8 cellular contexts compared by ENCODE assay signal in genomic region chr12:55996201-55996714, GRCh38. TPM values are rescaled to one million over a fixed set of nuclear protein-coding genes. Genes with fewer than 3 reads are reported as not detected.
DNase-seq lines count a peak whose midpoint lies in the region; ATAC-seq and TF ChIP-seq lines count a peak whose summit lies in the region.

No MANE protein-coding gene starts in this region.

- no peaks in the 10 kb centered on the region for H3K4me1 ChIP-seq in ACC112 (ENCODE audit: control insufficient read depth, insufficient read depth, low read length, unreplicated experiment)
- no peaks in the 10 kb centered on the region for H3K4me1 ChIP-seq in GM23248 (ENCODE audit: insufficient read depth)
- H3K4me1 ChIP-seq in lower lobe of right lung, result peaks cover 15% of the 10 kb centered on the region

- H3K36me3 ChIP-seq in ACC112 (ENCODE audit: insufficient read depth, low read length) (peaks cover 6% of the 10 kb centered on the region; the same call in 1 of the 2 replicates), GM23248 (ENCODE audit: low read depth) (peaks cover 7% of the 10 kb centered on the region; the same call in 1 of the 2 replicates), lower lobe of right lung (peaks cover 36% of the 10 kb centered on the region)

- H3F3A ChIP-seq in GM23248 (ENCODE audit: insufficient read depth), result peaks cover 32% of the 10 kb centered on the region

- H4K20me1 ChIP-seq in GM23248 (ENCODE audit: insufficient read depth), result no peaks in the 10 kb centered on the region

- WGBS in GM23248 (ENCODE audit: low coverage in 1 of 2, low lambda C conversion rate in 2 of 2, missing lambda C conversion rate in 2 of 2), 2 experiments, result 29% methylated on average over 14 of the region's 14 CpGs

- no peaks in the 10 kb centered on the region for H3K9me2 ChIP-seq in GM23248 (ENCODE audit: insufficient read depth)

- no peaks in the 10 kb centered on the region for H3K27me3 ChIP-seq in ACC112 (ENCODE audit: insufficient read depth, low read length)
- H3K27me3 ChIP-seq in GM23248 (replicated peaks; ENCODE audit: insufficient read depth), result no peaks in the 10 kb centered on the region
- no peaks in the 10 kb centered on the region for H3K27me3 ChIP-seq in lower lobe of right lung (ENCODE audit: low read depth)

- H3K27ac ChIP-seq in ACC112 (ENCODE audit: low read depth, low read length) (peak overlapping the region; percentile 7; the same call in 1 of the 2 replicates), GM23248 (peak overlapping the region; percentile 58), lower lobe of right lung (peak overlapping the region; percentile 77)

- no peaks in the 10 kb centered on the region for H3K9me3 ChIP-seq in GM23248 (ENCODE audit: low read depth)
- no peaks in the 10 kb centered on the region for H3K9me3 ChIP-seq in lower lobe of right lung

- H3K79me2 ChIP-seq in ACC112 (ENCODE audit: control insufficient read depth, insufficient read depth, low read length, unreplicated experiment) (no peaks in the 10 kb centered on the region), GM23248 (ENCODE audit: insufficient read depth) (peaks cover 4% of the 10 kb centered on the region; the same call in 1 of the 2 replicates)

- peak overlapping the region; percentile 98 for H3K4me2 ChIP-seq in GM23248 (ENCODE audit: unreplicated experiment)

- in situ Hi-C loops in GM23248 (cut with MboI), result no loop called here

- peak; percentile 77 to 81 for ATAC-seq in lower lobe of right lung
- no peak for ATAC-seq in GM21390 (IDR thresholded peaks at IDR 0.05; ENCODE audit: unreplicated experiment)

- peak overlapping the region; percentile 66 for H2AFZ ChIP-seq in ACC112 (ENCODE audit: low read length, unreplicated experiment)
- peak overlapping the region; percentile 95 for H2AFZ ChIP-seq in GM23248

- peak; percentile 82 for TF ChIP-seq CTCF in lower lobe of right lung (IDR thresholded peaks at IDR 0.05)

- H3K9ac ChIP-seq in GM23248, result peak overlapping the region; percentile 83

- DNase-seq in GM23248 (peak; percentile 70), NCI-H526 (lab: John Stamatoyannopoulos, UW) (peak; percentile 22 to 71), ecto neural progenitor cell (ENCODE audit: low spot score) (peak; percentile 58), lower lobe of right lung (no peak)
- DNase-seq in activated CD4-positive, alpha-beta T cell treated with anti-CD3 and anti-CD28 coated beads, Interleukin-2, amount 50 U/mL, for 4 hours, result peak; percentile 50 to 56
- DNase-seq in stimulated activated CD8-positive, alpha-beta memory T cell treated with anti-CD3 and anti-CD28 coated beads, Interleukin-15, amount 100 ng/mL, for 1 hour (ENCODE audit: low read depth), result peak; percentile 45

- H3K4me3 ChIP-seq in ACC112 (ENCODE audit: low read depth, low read length), result peak overlapping the region; percentile 79
- H3K4me3 ChIP-seq in GM23248, result peak overlapping the region; percentile 93
- H3K4me3 ChIP-seq in lower lobe of right lung, result peak overlapping the region; percentile 79

- intact Hi-C loops in lower lobe of right lung (cut with DNase I), result no loop called here

RNA-seq across cellular contexts. Expression of gene SUOX, which starts 0.8 kb away (rescaled TPM):
- total RNA-seq in GM23248 (2014; rRNA removed; shearing (Covaris generic)), result 10.2 and 19.1 TPM in 2 replicates
- 9.5 and 10.0 TPM in 2 replicates for polyA plus RNA-seq in GM23248 (2016; fragmentation: Nextera tagmentation; extraction: Ambion mirVana)
- 23.3 TPM for total RNA-seq in lower lobe of right lung

RNA-seq across cellular contexts. Expression of gene RAB5B, which starts 22.4 kb away (rescaled TPM):
- 47.0 and 58.6 TPM in 2 replicates for total RNA-seq in GM23248 (2014; rRNA removed; shearing (Covaris generic))
- 65.8 and 66.6 TPM in 2 replicates for polyA plus RNA-seq in GM23248 (2016; fragmentation: Nextera tagmentation; extraction: Ambion mirVana)
- 138 TPM for total RNA-seq in lower lobe of right lung

RNA-seq across cellular contexts. Expression of gene IKZF4, which starts 24.6 kb away (rescaled TPM):
- total RNA-seq in GM23248 (2014; rRNA removed; shearing (Covaris generic)), result 1.4 and 1.5 TPM in 2 replicates
- polyA plus RNA-seq in GM23248 (2016; fragmentation: Nextera tagmentation; extraction: Ambion mirVana), result 0.99 and 1.1 TPM in 2 replicates
- 13.1 TPM for total RNA-seq in lower lobe of right lung

RNA-seq across cellular contexts. Expression of gene CDK2, which starts 29.6 kb away (rescaled TPM):
- total RNA-seq in GM23248 (2014; rRNA removed; shearing (Covaris generic)), result 20.8 and 34.9 TPM in 2 replicates
- 16.2 and 16.6 TPM in 2 replicates for polyA plus RNA-seq in GM23248 (2016; fragmentation: Nextera tagmentation; extraction: Ambion mirVana)
- total RNA-seq in lower lobe of right lung, result 22.2 TPM

RNA-seq across cellular contexts. Expression of gene PMEL, which starts 30.4 kb away (rescaled TPM):
- 0.13 and 2.3 TPM in 2 replicates for total RNA-seq in GM23248 (2014; rRNA removed; shearing (Covaris generic))
- 0.38 and 0.76 TPM in 2 replicates for polyA plus RNA-seq in GM23248 (2016; fragmentation: Nextera tagmentation; extraction: Ambion mirVana)
- total RNA-seq in lower lobe of right lung, result 1.2 TPM

Comparison
In these comparisons a context has a peak if more than half of its experiments do, and no peak if none do; other contexts are left out.
1. H3K27ac ChIP-seq: peak in every context shown above with its lines; median percentile 77 in lower lobe of right lung; 58 in GM23248; 7 in ACC112.